ENCODE assay signal across 8 cellular contexts in genomic region chr6:35920793-35921732, GRCh38. TPM values are rescaled to one million over a fixed set of nuclear protein-coding genes. Genes with fewer than 3 reads are reported as not detected.
DNase-seq lines count a peak whose midpoint lies in the region; ATAC-seq and TF ChIP-seq lines count a peak whose summit lies in the region.

TSS of gene SRPK1 (minus strand) at chr6:35921098. CDS start at chr6:35921056, 42 bp downstream.

- peak; percentile 83 for ATAC-seq in HG02678 (IDR thresholded peaks at IDR 0.05; ENCODE audit: unreplicated experiment)
- peak; percentile 81 to 85 (median 84) for ATAC-seq in T-cell (replicated peaks in 1 of 4)
- ATAC-seq in heart left ventricle, result peak; percentile 90 to 98 (median 98)

- H3K36me3 ChIP-seq in adipocyte (ENCODE audit: control insufficient read depth, insufficient read depth, low read length, severe bottlenecking), result no peaks in the 10 kb centered on the region
- no peaks in the 10 kb centered on the region for H3K36me3 ChIP-seq in heart left ventricle
- no peaks in the 10 kb centered on the region for H3K36me3 ChIP-seq in transverse colon

- intact Hi-C loops in heart left ventricle (cut with DNase I), result loop anchor here in 2 of 10 donors (5.0 to 10.0 kb wide), 2 partner anchors 106 to 184 kb away; partner anchors contain the start of gene MAPK14 (in 1 of the 2)
- intact Hi-C loops in posterior cingulate gyrus (cut with DNase I), result loop anchor here (2.0 kb wide), 1 partner anchor 108 kb away; no protein-coding TSS in a partner anchor
- intact Hi-C loops in transverse colon (cut with DNase I; ENCODE audit: low total_unique reads), result no loop called here

- H3K27ac ChIP-seq in heart left ventricle (peak within 1 kb of the TSS; percentile 34 to 82 (median 73)), transverse colon (peak within 1 kb of the TSS; percentile 88 to 96 (median 92))

- peak; percentile 92 to 97 (median 96) for DNase-seq in NCI-H1417 (lab: John Stamatoyannopoulos, UW)
- DNase-seq in T-cell, result peak; percentile 58 to 84 (median 73)
- DNase-seq in adipocyte (ENCODE audit: low read depth), result peak; percentile 94
- DNase-seq in heart left ventricle, result peak; percentile 87 to 94 (median 91)
- DNase-seq in posterior cingulate gyrus, result peak; percentile 80 to 98 (median 90)
- peak; percentile 94 for DNase-seq in transverse colon

- CTCF ChIA-PET in T-cell (lab: Charles Lee), result interaction anchor here (0.6 to 0.7 kb wide), 2 partner anchors 126 to 499 kb away, joined by 3 to 4 read pairs; no protein-coding TSS in a partner anchor

- H3K9me3 ChIP-seq in adipocyte (ENCODE audit: control insufficient read depth, low read length) (no peaks in the 10 kb centered on the region), heart left ventricle (no peaks in the 10 kb centered on the region), transverse colon (no peaks in the 10 kb centered on the region)

- TF ChIP-seq POLR2A in heart left ventricle (IDR thresholded peaks at IDR 0.05) (peak in 1 of 2 donors; percentile 71), transverse colon (IDR thresholded peaks at IDR 0.05) (peak; percentile 81)

- POLR2A ChIA-PET in T-cell (lab: Charles Lee), result interaction anchor here in 1 of 2 donors (0.6 kb wide), 2 partner anchors 15 to 687 kb away, joined by 3 read pairs; no protein-coding TSS in a partner anchor

- WGBS in heart left ventricle, 4 donors, result 0 to 2% (median 1%) methylated on average over 17 to 69 of the region's 69 CpGs
- 0 to 1% methylated on average over 2 to 21 of the region's 69 CpGs for WGBS in transverse colon (ENCODE audit: low coverage in 1 of 2), 2 donors

- in situ Hi-C loops in transverse colon (cut with MboI; ENCODE audit: low pct_ligation_motif_present in 1 of 4, low pct_unique_long_range_greater_than_20kb in 1 of 4, low sequenced_read_pairs in 3 of 4), result no loop called here

- peaks cover 37 to 51% (median 44%) of the 10 kb centered on the region in 3 donors for H3K4me1 Mint-ChIP-seq in T-cell

- peak within 1 kb of the TSS; percentile 89 to 97 (median 90) for H3K4me3 Mint-ChIP-seq in T-cell

- H3K9me3 Mint-ChIP-seq in T-cell, result no peaks in the 10 kb centered on the region

- peak within 1 kb of the TSS; percentile 96 for H3K4me3 ChIP-seq in adipocyte (ENCODE audit: low read length)
- peak within 1 kb of the TSS; percentile 75 to 98 (median 90) for H3K4me3 ChIP-seq in heart left ventricle
- peak within 1 kb of the TSS; percentile 93 to 98 (median 96) for H3K4me3 ChIP-seq in transverse colon

- no peak for TF ChIP-seq EP300 in transverse colon (IDR thresholded peaks at IDR 0.05; ENCODE audit: low read depth)

- H3K27me3 ChIP-seq in adipocyte (replicated peaks; ENCODE audit: control insufficient read depth, insufficient read depth, low read length) (no peaks in the 10 kb centered on the region), heart left ventricle (no peaks in the 10 kb centered on the region), transverse colon (no peaks in the 10 kb centered on the region)

- peaks cover 8% of the 10 kb centered on the region for H3K36me3 Mint-ChIP-seq in T-cell

- H3K9ac ChIP-seq in adipocyte (ENCODE audit: low read length), result peak within 1 kb of the TSS; percentile 89

- H3K27me3 Mint-ChIP-seq in T-cell, result no peaks in the 10 kb centered on the region

- H3K27ac Mint-ChIP-seq in T-cell, result peak within 1 kb of the TSS; percentile 85 to 93

- H3K4me1 ChIP-seq in adipocyte (ENCODE audit: control insufficient read depth, insufficient read depth, low read length) (peaks cover 21% of the 10 kb centered on the region), heart left ventricle (peaks cover 0 to 36% (median 14%) of the 10 kb centered on the region in 12 donors), transverse colon (peaks cover 7 to 49% (median 39%) of the 10 kb centered on the region in 4 donors)

- TF ChIP-seq CTCF in GM12874 (IDR thresholded peaks at IDR 0.05; ENCODE audit: insufficient read depth, low read depth, low read length) (peak; percentile 13; the same call in 1 of the 2 replicates), heart left ventricle (IDR thresholded peaks at IDR 0.05) (no peak), transverse colon (IDR thresholded peaks at IDR 0.05) (no peak)

RNA-seq across cellular contexts. Expression of gene SRPK1, which starts in this region (rescaled TPM):
- total RNA-seq in T-cell (10 to 100 TPM; 37.2 to 45.8 (median 40.9) TPM), heart left ventricle (10 to 100 TPM; 17.7 to 41.7 (median 19.9) TPM), transverse colon (100 to 1,000 TPM; 107 to 155 (median 110) TPM)
- polyA plus RNA-seq in heart left ventricle, result 10 to 100 TPM in 1 of 2 donors, 1 to 10 TPM in 1; 5.0 to 15.6 TPM

Comparison
In these comparisons a context has a peak if more than half of its experiments do, and no peak if none do; other contexts are left out.
1. Peak in every context shown above with its lines: DNase-seq, ATAC-seq, H3K4me3 ChIP-seq and H3K27ac ChIP-seq.